In genomic region chr4:185318679-185319078, GRCh38 we compare ENCODE assay signal across 1 cellular context.
TF ChIP-seq lines count a peak whose summit lies in the region.

No MANE protein-coding gene starts in this region.

TF ChIP-seq in HepG2, 621 proteins besides CTCF, POLR2A, EP300 and RAD21 (continued from another document and continues in another):
- TF ChIP-seq SP4 (CRISPR knock-in tag; IDR thresholded peaks at IDR 0.05): no peak
- no peak for TF ChIP-seq ZNF800 (CRISPR knock-in tag; IDR thresholded peaks at IDR 0.05)
- no peak for TF ChIP-seq ZNF678 (CRISPR knock-in tag; IDR thresholded peaks at IDR 0.05)
- no peak for TF ChIP-seq RNF219 (CRISPR knock-in tag; IDR thresholded peaks at IDR 0.05)
- no peak; the same call in 1 of the 2 replicates for TF ChIP-seq RXRA (CRISPR knock-in tag; IDR thresholded peaks at IDR 0.05)
- TF ChIP-seq CSRNP1 (CRISPR knock-in tag; IDR thresholded peaks at IDR 0.05): no peak
- peak; percentile 44; the same call in 1 of the 2 replicates for TF ChIP-seq ZBED4 (CRISPR knock-in tag; IDR thresholded peaks at IDR 0.05; ENCODE audit: borderline replicate concordance)
- no peak for TF ChIP-seq ZNF253 (CRISPR knock-in tag; IDR thresholded peaks at IDR 0.05; ENCODE audit: borderline replicate concordance)
- no peak for TF ChIP-seq SKIL (CRISPR knock-in tag; IDR thresholded peaks at IDR 0.05; ENCODE audit: borderline replicate concordance)
- TF ChIP-seq ZKSCAN8 (CRISPR knock-in tag; IDR thresholded peaks at IDR 0.05; ENCODE audit: borderline replicate concordance): peak; percentile 62; the same call in 1 of the 2 replicates
- no peak for TF ChIP-seq ZNF143 (CRISPR knock-in tag; IDR thresholded peaks at IDR 0.05)
- no peak for TF ChIP-seq ZNF512 (CRISPR knock-in tag; IDR thresholded peaks at IDR 0.05)
- no peak for TF ChIP-seq ZSCAN20 (CRISPR knock-in tag; IDR thresholded peaks at IDR 0.05; ENCODE audit: borderline replicate concordance)
- TF ChIP-seq FOSL1 (CRISPR knock-in tag; IDR thresholded peaks at IDR 0.05; ENCODE audit: borderline replicate concordance): no peak
- TF ChIP-seq ONECUT2 (CRISPR knock-in tag; IDR thresholded peaks at IDR 0.05): 0 out of 2 replicates have a peak, but pooled peaks have one; percentile 31
- TF ChIP-seq ZBTB46 (CRISPR knock-in tag; IDR thresholded peaks at IDR 0.05; ENCODE audit: borderline replicate concordance): no peak
- no peak for TF ChIP-seq BCL3 (CRISPR knock-in tag; IDR thresholded peaks at IDR 0.05)
- TF ChIP-seq ARID4A (CRISPR knock-in tag; IDR thresholded peaks at IDR 0.05; ENCODE audit: borderline replicate concordance): no peak; the same call in 1 of the 2 replicates
- no peak for TF ChIP-seq PCBP1 (IDR thresholded peaks at IDR 0.05; ENCODE audit: borderline replicate concordance, low read depth, low read length)
- peak; percentile 51; the same call in 1 of the 2 replicates for TF ChIP-seq THAP11 (CRISPR knock-in tag; IDR thresholded peaks at IDR 0.05)
- TF ChIP-seq ZNF552 (CRISPR knock-in tag; IDR thresholded peaks at IDR 0.05; ENCODE audit: borderline replicate concordance): no peak
- no peak for TF ChIP-seq ZSCAN31 (CRISPR knock-in tag; IDR thresholded peaks at IDR 0.05; ENCODE audit: low read depth)
- no peak for TF ChIP-seq ZNF543 (CRISPR knock-in tag; IDR thresholded peaks at IDR 0.05)
- no peak for TF ChIP-seq UBTF (CRISPR knock-in tag; IDR thresholded peaks at IDR 0.05)
